ENCODE assay signal across 11 cellular contexts in the genomic region with DNA sequence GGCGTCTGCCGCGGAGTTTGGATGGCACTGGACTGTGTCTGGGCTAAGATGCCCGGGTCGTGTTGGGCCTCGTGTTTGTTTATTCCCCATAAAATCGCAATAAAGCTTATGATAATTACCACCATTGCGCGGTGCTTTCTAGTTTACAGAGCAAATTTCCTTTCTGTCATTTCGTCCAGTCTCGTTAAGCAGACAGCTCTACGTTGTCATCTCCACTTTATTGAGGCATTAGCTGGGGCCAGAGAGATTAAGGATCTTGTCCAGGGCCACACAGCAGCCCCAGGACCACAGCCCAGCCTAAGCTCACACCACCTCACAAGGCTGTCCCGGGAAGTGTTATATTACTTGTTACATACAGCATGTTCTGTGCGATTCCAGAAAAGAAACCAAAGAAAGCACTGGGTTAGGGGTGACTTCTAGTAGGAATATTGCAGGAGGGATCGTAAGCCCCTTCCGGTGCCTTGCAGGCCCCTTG. TPM values are rescaled to one million over a fixed set of nuclear protein-coding genes. Genes with fewer than 3 reads are reported as not detected.
A peak's percentile ranks its signal among the peaks of the same experiment; 100 is the strongest.
DNase-seq lines count a peak whose midpoint lies in the region; ATAC-seq, FAIRE-seq and TF ChIP-seq lines count a peak whose summit lies in the region.
"Had no signal": no experiment of that assay in that cellular context is flagged by ENCODE, and none has a peak within 500 bp of the region (broad histone marks: within the 10 kb centered on the region; RNA-seq: fewer than 3 reads in every experiment).

No MANE protein-coding gene starts in this region.

- H3K4me1 ChIP-seq in stomach = peaks cover 10 to 17% (median 16%) of the 10 kb centered on the region in 4 donors
- H3K4me1 ChIP-seq: BE2C had no signal

- H3K36me3 ChIP-seq in stomach = no peaks in the 10 kb centered on the region
- H3K36me3 ChIP-seq: BE2C had no signal

- H3K9me3 ChIP-seq in stomach = no peaks in the 10 kb centered on the region
- H3K9me3 ChIP-seq: BE2C had no signal

- H3K9me3 Mint-ChIP-seq in activated CD4-positive, alpha-beta T cell treated with anti-CD3 and anti-CD28 coated beads, Interleukin-2, amount 10 ng/mL, durations not matched to agents 24 days and 14 days = no peaks in the 10 kb centered on the region
- no peaks in the 10 kb centered on the region for H3K9me3 Mint-ChIP-seq in activated T-helper 2 cell treated with anti-CD3 and anti-CD28 coated beads, Interferon-gamma antibody, Interleukin-2, Interleukin-4, amounts not matched to agents 10 μg/mL and 5 μg/mL and 100 μg/mL, durations not matched to agents 14 hours and 24 hours and 36 hours

- no peak for TF ChIP-seq EP300 in stomach (IDR thresholded peaks at IDR 0.05)

- WGBS in stomach, 5 donors = 11 to 19% (median 16%) methylated on average over 16 of the region's 16 CpGs

- peak overlapping the region; percentile 30 to 47 (median 34) for H3K4me3 ChIP-seq in stomach

- peaks cover 4% of the 10 kb centered on the region for H3K4me1 Mint-ChIP-seq in activated CD4-positive, alpha-beta T cell treated with anti-CD3 and anti-CD28 coated beads, Interleukin-2, amount 10 ng/mL, durations not matched to agents 24 days and 14 days
- H3K4me1 Mint-ChIP-seq in activated T-helper 2 cell treated with anti-CD3 and anti-CD28 coated beads, Interferon-gamma antibody, Interleukin-2, Interleukin-4, amounts not matched to agents 10 μg/mL and 5 μg/mL and 100 μg/mL, durations not matched to agents 14 hours and 24 hours and 36 hours (ENCODE audit: low read depth) = peaks cover 4% of the 10 kb centered on the region

- H3K4me3 Mint-ChIP-seq in activated CD4-positive, alpha-beta T cell treated with anti-CD3 and anti-CD28 coated beads, Interleukin-2, amount 10 ng/mL, durations not matched to agents 24 days and 14 days = peak overlapping the region; percentile 3
- peak overlapping the region; percentile 22 for H3K4me3 Mint-ChIP-seq in activated T-helper 2 cell treated with anti-CD3 and anti-CD28 coated beads, Interferon-gamma antibody, Interleukin-2, Interleukin-4, amounts not matched to agents 10 μg/mL and 5 μg/mL and 100 μg/mL, durations not matched to agents 14 hours and 24 hours and 36 hours (ENCODE audit: low read depth)

- ATAC-seq in left colon = peak; percentile 44

- FAIRE-seq in D721Med (lab: Jason Lieb, UNC) = no peak

- no peak for DNase-seq in activated CD4-positive, alpha-beta T cell treated with anti-CD3 and anti-CD28 coated beads, Interleukin-2, amount 10 ng/mL, durations not matched to agents 24 days and 14 days
- DNase-seq in activated CD4-positive, alpha-beta T cell treated with anti-CD3 and anti-CD28 coated beads, Interleukin-2, amount 50 U/mL, for 48 hours = no peak
- DNase-seq in activated T-helper 2 cell treated with anti-CD3 and anti-CD28 coated beads, Interferon-gamma antibody, Interleukin-2, Interleukin-4, amounts not matched to agents 10 μg/mL and 5 μg/mL and 100 μg/mL, durations not matched to agents 14 hours and 24 hours and 36 hours (ENCODE audit: low spot score) = no peak
- DNase-seq in left colon (no peak), stomach (no peak), NCI-H524 treated with DMSO at 0.1 percent for 48 hours (lab: John Stamatoyannopoulos, UW) (no peak), D721Med (ENCODE audit: insufficient read length, low spot score) (no peak), D341Med (ENCODE audit: low spot score) (no peak)
- DNase-seq: activated gamma-delta T cell, NCI-H1092 treated with DMSO at 0.1 percent for 48 hours had no signal

- TF ChIP-seq CTCF in stomach (IDR thresholded peaks at IDR 0.05) = no peak
- no peak for TF ChIP-seq CTCF in D721Med (IDR thresholded peaks at IDR 0.05; ENCODE audit: insufficient read depth, missing control alignments)

- no peak overlapping the region for H3K27ac Mint-ChIP-seq in activated CD4-positive, alpha-beta T cell treated with anti-CD3 and anti-CD28 coated beads, Interleukin-2, amount 10 ng/mL, durations not matched to agents 24 days and 14 days
- H3K27ac Mint-ChIP-seq in activated T-helper 2 cell treated with anti-CD3 and anti-CD28 coated beads, Interferon-gamma antibody, Interleukin-2, Interleukin-4, amounts not matched to agents 10 μg/mL and 5 μg/mL and 100 μg/mL, durations not matched to agents 14 hours and 24 hours and 36 hours = no peak overlapping the region

- intact Hi-C loops in activated CD4-positive, alpha-beta T cell treated with anti-CD3 and anti-CD28 coated beads, Interleukin-2, amount 10 ng/mL, durations not matched to agents 24 days and 14 days (cut with micrococcal nuclease) = no loop called here
- intact Hi-C loops in activated T-helper 2 cell treated with anti-CD3 and anti-CD28 coated beads, Interferon-gamma antibody, Interleukin-2, Interleukin-4, amounts not matched to agents 10 μg/mL and 5 μg/mL and 100 μg/mL, durations not matched to agents 14 hours and 24 hours and 36 hours (cut with micrococcal nuclease) = no loop called here
- intact Hi-C loops in left colon (cut with DNase I, micrococcal nuclease) (no loop called here), stomach (cut with DNase I; ENCODE audit: low total_unique reads) (no loop called here)

- peaks cover 56% of the 10 kb centered on the region for H3K27me3 Mint-ChIP-seq in activated CD4-positive, alpha-beta T cell treated with anti-CD3 and anti-CD28 coated beads, Interleukin-2, amount 10 ng/mL, durations not matched to agents 24 days and 14 days
- H3K27me3 Mint-ChIP-seq in activated T-helper 2 cell treated with anti-CD3 and anti-CD28 coated beads, Interferon-gamma antibody, Interleukin-2, Interleukin-4, amounts not matched to agents 10 μg/mL and 5 μg/mL and 100 μg/mL, durations not matched to agents 14 hours and 24 hours and 36 hours (ENCODE audit: low read depth) = peaks cover 42% of the 10 kb centered on the region

- no peaks in the 10 kb centered on the region for H3K36me3 Mint-ChIP-seq in activated CD4-positive, alpha-beta T cell treated with anti-CD3 and anti-CD28 coated beads, Interleukin-2, amount 10 ng/mL, durations not matched to agents 24 days and 14 days (ENCODE audit: low read depth)
- H3K36me3 Mint-ChIP-seq in activated T-helper 2 cell treated with anti-CD3 and anti-CD28 coated beads, Interferon-gamma antibody, Interleukin-2, Interleukin-4, amounts not matched to agents 10 μg/mL and 5 μg/mL and 100 μg/mL, durations not matched to agents 14 hours and 24 hours and 36 hours (ENCODE audit: low read depth) = no peaks in the 10 kb centered on the region

- TF ChIP-seq POLR2A in stomach (IDR thresholded peaks at IDR 0.05) = no peak

- no peak overlapping the region for H3K27ac ChIP-seq in stomach

- peaks cover 0 to 53% (median 23%) of the 10 kb centered on the region in 3 donors for H3K27me3 ChIP-seq in stomach
- H3K27me3 ChIP-seq: BE2C had no signal

RNA-seq across cellular contexts. Expression of a gene that starts 6.4 kb away (rescaled TPM):
- 0.05 TPM in 1 of 2 replicates, not detected in the other for total RNA-seq in activated CD4-positive, alpha-beta T cell treated with anti-CD3 and anti-CD28 coated beads, Interleukin-2, amount 10 ng/mL, durations not matched to agents 24 days and 14 days
- total RNA-seq in activated T-helper 2 cell treated with anti-CD3 and anti-CD28 coated beads, Interferon-gamma antibody, Interleukin-2, Interleukin-4, amounts not matched to agents 10 μg/mL and 5 μg/mL and 100 μg/mL, durations not matched to agents 14 hours and 24 hours and 36 hours = 0.07 TPM in 1 of 2 replicates, not detected in the other
- total RNA-seq in left colon (10 to 100 TPM; 11.6 to 48.3 TPM), stomach (under 1 TPM in 2 of 5 donors, not detected in 3; 0.18 to 0.87 TPM)
- polyA plus RNA-seq in stomach = under 1 TPM in 1 of 3 donors, not detected in 2; 0.20 TPM

Comparison
In these comparisons a context has a peak if more than half of its experiments do, and no peak if none do; other contexts are left out.
1. RNA of a gene that starts 6.4 kb away (total RNA-seq): 11.6 to 48.3 TPM in left colon; 0.18 to 0.87 TPM in stomach, 0.05 TPM in activated CD4-positive, alpha-beta T cell treated with anti-CD3 and anti-CD28 coated beads, Interleukin-2, amount 10 ng/mL, durations not matched to agents 24 days and 14 days and 0.07 TPM in activated T-helper 2 cell treated with anti-CD3 and anti-CD28 coated beads, Interferon-gamma antibody, Interleukin-2, Interleukin-4, amounts not matched to agents 10 μg/mL and 5 μg/mL and 100 μg/mL, durations not matched to agents 14 hours and 24 hours and 36 hours; every median in the first group is over 4 times any median in the second.